1 cellular context compared by ENCODE assay signal in the genomic region with DNA sequence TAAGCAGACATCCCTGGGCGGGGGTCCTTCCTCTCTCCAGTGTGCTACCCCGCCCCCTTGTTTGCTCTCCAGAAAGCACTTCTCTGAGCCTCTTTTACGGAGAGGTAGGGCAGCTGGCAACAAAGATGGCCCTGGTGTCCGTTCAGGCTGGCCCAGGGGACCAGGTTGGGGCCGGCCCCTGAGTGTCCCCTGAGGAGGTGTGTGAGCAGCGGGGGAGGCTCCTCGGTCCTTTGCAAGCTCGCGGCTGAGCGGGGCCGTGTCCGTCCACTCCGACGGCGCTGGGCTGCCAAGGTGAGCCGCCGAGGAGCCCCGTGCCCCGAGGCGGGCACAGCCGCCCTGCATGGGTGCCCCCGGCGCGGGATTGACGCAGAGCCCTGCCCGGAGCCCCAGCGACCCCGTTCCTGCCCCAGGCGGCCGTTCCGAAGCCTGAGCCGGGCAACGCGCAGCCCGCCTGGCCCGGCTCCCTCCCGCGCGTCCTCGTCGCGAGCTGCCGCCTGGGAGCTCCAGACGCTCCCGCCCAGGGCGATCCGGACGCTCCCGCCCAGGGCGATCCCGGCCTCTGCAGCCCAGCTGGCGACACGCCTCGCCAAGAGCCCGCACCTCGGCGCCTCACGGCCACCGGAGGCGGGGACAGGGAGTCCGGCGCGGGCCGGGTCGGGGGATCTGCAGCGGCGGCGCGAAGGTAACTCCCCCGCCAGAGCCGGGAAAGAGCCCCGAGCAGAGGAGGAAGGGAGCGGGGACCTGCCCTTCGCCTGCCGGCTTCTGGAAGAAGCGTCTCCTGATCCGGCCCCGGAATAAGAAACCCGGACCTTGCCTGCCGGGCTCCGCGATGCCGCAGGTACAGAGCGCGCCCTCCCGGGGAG.
A peak's percentile ranks its signal among the peaks of the same experiment; 100 is the strongest.
TF ChIP-seq lines count a peak whose summit lies in the region.

PROKR1 (plus strand) TSS at position 569 of the 863 bp plus-strand sequence. CDS start 2,243 bp downstream, outside the sequence.

TF ChIP-seq in HEK293, 187 proteins besides CTCF, POLR2A, EP300 and RAD21 (continued from another document and continues in another):
- TF ChIP-seq, protein P1, sequence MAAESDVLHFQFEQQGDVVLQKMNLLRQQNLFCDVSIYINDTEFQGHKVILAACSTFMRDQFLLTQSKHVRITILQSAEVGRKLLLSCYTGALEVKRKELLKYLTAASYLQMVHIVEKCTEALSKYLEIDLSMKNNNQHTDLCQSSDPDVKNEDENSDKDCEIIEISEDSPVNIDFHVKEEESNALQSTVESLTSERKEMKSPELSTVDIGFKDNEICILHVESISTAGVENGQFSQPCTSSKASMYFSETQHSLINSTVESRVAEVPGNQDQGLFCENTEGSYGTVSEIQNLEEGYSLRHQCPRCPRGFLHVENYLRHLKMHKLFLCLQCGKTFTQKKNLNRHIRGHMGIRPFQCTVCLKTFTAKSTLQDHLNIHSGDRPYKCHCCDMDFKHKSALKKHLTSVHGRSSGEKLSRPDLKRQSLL (tag by site-specific recombination; IDR thresholded peaks at IDR 0.05), result no peak
- TF ChIP-seq ZNF830 (tag by site-specific recombination; IDR thresholded peaks at IDR 0.05; ENCODE audit: low read depth) (no peak), ZNF121 (tag by site-specific recombination; IDR thresholded peaks at IDR 0.05) (no peak), GFI1B (tag by site-specific recombination; IDR thresholded peaks at IDR 0.05) (no peak), KLF8 (tag by site-specific recombination; IDR thresholded peaks at IDR 0.05) (no peak; the same call in 1 of the 2 replicates), ZBTB11 (tag by site-specific recombination; conservative IDR thresholded peaks at IDR 0.05; ENCODE audit: low read depth) (no peak), ZNF544 (tag by site-specific recombination; IDR thresholded peaks at IDR 0.05) (no peak), SP2 (tag by site-specific recombination; IDR thresholded peaks at IDR 0.05) (peak; percentile 43), SCRT2 (tag by site-specific recombination; IDR thresholded peaks at IDR 0.05) (no peak), ZNF791 (tag by site-specific recombination; IDR thresholded peaks at IDR 0.05) (no peak), KLF9 (tag by site-specific recombination; IDR thresholded peaks at IDR 0.05; ENCODE audit: low read depth) (no peak), ZNF664 (tag by site-specific recombination; IDR thresholded peaks at IDR 0.05) (no peak), ZFP69B (tag by site-specific recombination; IDR thresholded peaks at IDR 0.05) (no peak), ZNF621 (tag by site-specific recombination; IDR thresholded peaks at IDR 0.05) (no peak), ZNF184 (tag by site-specific recombination; IDR thresholded peaks at IDR 0.05) (no peak), ZNF221 (tag by site-specific recombination; IDR thresholded peaks at IDR 0.05; ENCODE audit: borderline replicate concordance) (no peak), AEBP2 (tag by site-specific recombination; IDR thresholded peaks at IDR 0.05; ENCODE audit: borderline replicate concordance) (no peak), SCRT1 (tag by site-specific recombination; IDR thresholded peaks at IDR 0.05; ENCODE audit: borderline replicate concordance) (no peak), ZNF585B (tag by site-specific recombination; IDR thresholded peaks at IDR 0.05) (no peak), ZNF707 (tag by site-specific recombination; IDR thresholded peaks at IDR 0.05) (no peak), ZNF423 (tag by site-specific recombination; IDR thresholded peaks at IDR 0.05) (no peak), ZNF623 (tag by site-specific recombination; IDR thresholded peaks at IDR 0.05) (no peak), ZBTB48 (tag by site-specific recombination; IDR thresholded peaks at IDR 0.05) (peak; percentile 58; the same call in 1 of the 2 replicates), ZBTB20 (tag by site-specific recombination; IDR thresholded peaks at IDR 0.05) (peak; percentile 73), ZNF677 (tag by site-specific recombination; IDR thresholded peaks at IDR 0.05) (no peak), KLF10 (tag by site-specific recombination; IDR thresholded peaks at IDR 0.05) (no peak), ZNF37A (tag by site-specific recombination; IDR thresholded peaks at IDR 0.05) (no peak), ZBTB17 (tag by site-specific recombination; IDR thresholded peaks at IDR 0.05) (peak; percentile 73), ZNF148 (tag by site-specific recombination; IDR thresholded peaks at IDR 0.05; ENCODE audit: borderline replicate concordance) (no peak), ZNF571 (tag by site-specific recombination; IDR thresholded peaks at IDR 0.05) (no peak), MZF1 (tag by site-specific recombination; IDR thresholded peaks at IDR 0.05; ENCODE audit: borderline replicate concordance) (no peak), ZNF654 (tag by site-specific recombination; IDR thresholded peaks at IDR 0.05; ENCODE audit: low read depth) (no peak), SP3 (tag by site-specific recombination; IDR thresholded peaks at IDR 0.05) (no peak), ZNF629 (tag by site-specific recombination; IDR thresholded peaks at IDR 0.05) (no peak), ZNF341 (tag by site-specific recombination; IDR thresholded peaks at IDR 0.05; ENCODE audit: low read depth) (peak; percentile 26; the same call in 1 of the 2 replicates), ZNF530 (tag by site-specific recombination; IDR thresholded peaks at IDR 0.05; ENCODE audit: low read depth) (no peak), ZNF701 (tag by site-specific recombination; IDR thresholded peaks at IDR 0.05) (no peak), ZNF473 (tag by site-specific recombination; IDR thresholded peaks at IDR 0.05) (no peak), ZNF626 (tag by site-specific recombination; IDR thresholded peaks at IDR 0.05) (no peak), GLIS2 (tag by site-specific recombination; IDR thresholded peaks at IDR 0.05) (peak; percentile 45), ZNF777 (tag by site-specific recombination; IDR thresholded peaks at IDR 0.05; ENCODE audit: borderline replicate concordance) (no peak), WT1 (tag by site-specific recombination; IDR thresholded peaks at IDR 0.05) (no peak), ZBTB7A (tag by site-specific recombination; IDR thresholded peaks at IDR 0.05; ENCODE audit: low read depth) (no peak)
- TF ChIP-seq, protein P2, sequence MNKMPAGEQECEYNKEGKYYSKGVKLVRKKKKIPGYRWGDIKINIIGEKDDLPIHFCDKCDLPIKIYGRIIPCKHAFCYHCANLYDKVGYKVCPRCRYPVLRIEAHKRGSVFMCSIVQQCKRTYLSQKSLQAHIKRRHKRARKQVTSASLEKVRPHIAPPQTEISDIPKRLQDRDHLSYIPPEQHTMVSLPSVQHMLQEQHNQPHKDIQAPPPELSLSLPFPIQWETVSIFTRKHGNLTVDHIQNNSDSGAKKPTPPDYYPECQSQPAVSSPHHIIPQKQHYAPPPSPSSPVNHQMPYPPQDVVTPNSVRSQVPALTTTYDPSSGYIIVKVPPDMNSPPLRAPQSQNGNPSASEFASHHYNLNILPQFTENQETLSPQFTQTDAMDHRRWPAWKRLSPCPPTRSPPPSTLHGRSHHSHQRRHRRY (tag by site-specific recombination; IDR thresholded peaks at IDR 0.05), result no peak
- TF ChIP-seq, protein P3, sequence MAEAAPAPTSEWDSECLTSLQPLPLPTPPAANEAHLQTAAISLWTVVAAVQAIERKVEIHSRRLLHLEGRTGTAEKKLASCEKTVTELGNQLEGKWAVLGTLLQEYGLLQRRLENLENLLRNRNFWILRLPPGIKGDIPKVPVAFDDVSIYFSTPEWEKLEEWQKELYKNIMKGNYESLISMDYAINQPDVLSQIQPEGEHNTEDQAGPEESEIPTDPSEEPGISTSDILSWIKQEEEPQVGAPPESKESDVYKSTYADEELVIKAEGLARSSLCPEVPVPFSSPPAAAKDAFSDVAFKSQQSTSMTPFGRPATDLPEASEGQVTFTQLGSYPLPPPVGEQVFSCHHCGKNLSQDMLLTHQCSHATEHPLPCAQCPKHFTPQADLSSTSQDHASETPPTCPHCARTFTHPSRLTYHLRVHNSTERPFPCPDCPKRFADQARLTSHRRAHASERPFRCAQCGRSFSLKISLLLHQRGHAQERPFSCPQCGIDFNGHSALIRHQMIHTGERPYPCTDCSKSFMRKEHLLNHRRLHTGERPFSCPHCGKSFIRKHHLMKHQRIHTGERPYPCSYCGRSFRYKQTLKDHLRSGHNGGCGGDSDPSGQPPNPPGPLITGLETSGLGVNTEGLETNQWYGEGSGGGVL (tag by site-specific recombination; IDR thresholded peaks at IDR 0.05), result no peak
- TF ChIP-seq, protein P4, sequence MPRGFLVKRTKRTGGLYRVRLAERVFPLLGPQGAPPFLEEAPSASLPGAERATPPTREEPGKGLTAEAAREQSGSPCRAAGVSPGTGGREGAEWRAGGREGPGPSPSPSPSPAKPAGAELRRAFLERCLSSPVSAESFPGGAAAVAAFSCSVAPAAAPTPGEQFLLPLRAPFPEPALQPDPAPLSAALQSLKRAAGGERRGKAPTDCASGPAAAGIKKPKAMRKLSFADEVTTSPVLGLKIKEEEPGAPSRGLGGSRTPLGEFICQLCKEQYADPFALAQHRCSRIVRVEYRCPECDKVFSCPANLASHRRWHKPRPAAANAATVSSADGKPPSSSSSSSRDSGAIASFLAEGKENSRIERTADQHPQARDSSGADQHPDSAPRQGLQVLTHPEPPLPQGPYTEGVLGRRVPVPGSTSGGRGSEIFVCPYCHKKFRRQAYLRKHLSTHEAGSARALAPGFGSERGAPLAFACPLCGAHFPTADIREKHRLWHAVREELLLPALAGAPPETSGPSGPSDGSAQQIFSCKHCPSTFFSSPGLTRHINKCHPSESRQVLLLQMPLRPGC (tag by site-specific recombination; IDR thresholded peaks at IDR 0.05), result no peak
- TF ChIP-seq, protein P5, sequence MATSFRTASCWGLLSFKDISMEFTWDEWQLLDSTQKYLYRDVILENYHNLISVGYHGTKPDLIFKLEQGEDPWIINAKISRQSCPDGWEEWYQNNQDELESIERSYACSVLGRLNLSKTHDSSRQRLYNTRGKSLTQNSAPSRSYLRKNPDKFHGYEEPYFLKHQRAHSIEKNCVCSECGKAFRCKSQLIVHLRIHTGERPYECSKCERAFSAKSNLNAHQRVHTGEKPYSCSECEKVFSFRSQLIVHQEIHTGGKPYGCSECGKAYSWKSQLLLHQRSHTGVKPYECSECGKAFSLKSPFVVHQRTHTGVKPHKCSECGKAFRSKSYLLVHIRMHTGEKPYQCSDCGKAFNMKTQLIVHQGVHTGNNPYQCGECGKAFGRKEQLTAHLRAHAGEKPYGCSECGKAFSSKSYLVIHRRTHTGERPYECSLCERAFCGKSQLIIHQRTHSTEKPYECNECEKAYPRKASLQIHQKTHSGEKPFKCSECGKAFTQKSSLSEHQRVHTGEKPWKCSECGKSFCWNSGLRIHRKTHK (tag by site-specific recombination; IDR thresholded peaks at IDR 0.05), result no peak
- TF ChIP-seq, protein P6, sequence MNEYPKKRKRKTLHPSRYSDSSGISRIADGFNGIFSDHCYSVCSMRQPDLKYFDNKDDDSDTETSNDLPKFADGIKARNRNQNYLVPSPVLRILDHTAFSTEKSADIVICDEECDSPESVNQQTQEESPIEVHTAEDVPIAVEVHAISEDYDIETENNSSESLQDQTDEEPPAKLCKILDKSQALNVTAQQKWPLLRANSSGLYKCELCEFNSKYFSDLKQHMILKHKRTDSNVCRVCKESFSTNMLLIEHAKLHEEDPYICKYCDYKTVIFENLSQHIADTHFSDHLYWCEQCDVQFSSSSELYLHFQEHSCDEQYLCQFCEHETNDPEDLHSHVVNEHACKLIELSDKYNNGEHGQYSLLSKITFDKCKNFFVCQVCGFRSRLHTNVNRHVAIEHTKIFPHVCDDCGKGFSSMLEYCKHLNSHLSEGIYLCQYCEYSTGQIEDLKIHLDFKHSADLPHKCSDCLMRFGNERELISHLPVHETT (tag by site-specific recombination; IDR thresholded peaks at IDR 0.05), result no peak
